9 cellular contexts compared by ENCODE assay signal in the genomic region with DNA sequence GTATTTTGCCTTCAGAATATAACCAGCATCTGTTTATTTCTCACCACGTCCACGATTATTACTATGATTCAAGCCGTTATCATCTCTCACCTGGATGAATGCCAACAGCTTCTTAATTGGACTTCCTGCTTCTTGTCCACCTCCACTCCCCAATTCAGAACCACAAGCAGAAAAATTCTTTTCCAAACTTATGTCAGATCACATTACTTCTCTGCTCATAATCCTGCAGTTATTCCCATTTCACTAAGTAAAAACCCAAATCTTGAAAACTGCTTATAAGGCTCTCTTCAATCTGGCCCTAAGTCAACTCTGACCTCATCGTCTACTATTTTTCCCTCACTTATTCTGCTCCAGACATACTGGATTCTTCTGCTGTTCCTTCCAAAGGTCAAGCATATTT. TPM values are rescaled to one million over a fixed set of nuclear protein-coding genes. Genes with fewer than 3 reads are reported as not detected.
DNase-seq lines count a peak whose midpoint lies in the region; TF ChIP-seq lines count a peak whose summit lies in the region.
"Had no signal": no experiment of that assay in that cellular context is flagged by ENCODE, and none has a peak within 500 bp of the region (broad histone marks: within the 10 kb centered on the region; RNA-seq: fewer than 3 reads in every experiment).

No MANE protein-coding gene starts in this region.

- no peaks in the 10 kb centered on the region for H3K27me3 ChIP-seq in BE2C
- no peaks in the 10 kb centered on the region for H3K27me3 ChIP-seq in MM.1S (replicated peaks; ENCODE audit: insufficient read depth, low read length)
- H3K27me3 ChIP-seq in muscle layer of duodenum (ENCODE audit: low read depth, low read length): no peaks in the 10 kb centered on the region
- H3K27me3 ChIP-seq: adrenal gland had no signal

- H2AFZ ChIP-seq in MM.1S (ENCODE audit: low read length): no peak overlapping the region

- H4K20me1 ChIP-seq in MM.1S (ENCODE audit: insufficient read depth, low read length): no peaks in the 10 kb centered on the region

- no peak overlapping the region for H3K27ac ChIP-seq in MM.1S (ENCODE audit: low read length)
- H3K27ac ChIP-seq in coronary artery: peak overlapping the region; percentile 98 to 99
- peak overlapping the region; percentile 91 for H3K27ac ChIP-seq in muscle layer of duodenum (ENCODE audit: low read length)

- no peaks in the 10 kb centered on the region for H3K9me2 ChIP-seq in MM.1S (replicated peaks; ENCODE audit: insufficient read depth, low read length)

- H3K36me3 ChIP-seq in BE2C (no peaks in the 10 kb centered on the region), MM.1S (replicated peaks; ENCODE audit: insufficient read depth, low read length) (no peaks in the 10 kb centered on the region), muscle layer of duodenum (ENCODE audit: control insufficient read depth in 1 of 2, insufficient read depth in 2 of 2, low read length in 2 of 2) (peaks cover 0 to 3% of the 10 kb centered on the region in 2 donors)
- H3K36me3 ChIP-seq: adrenal gland had no signal

- peak overlapping the region; percentile 90 for H3K4me3 ChIP-seq in BE2C (ENCODE audit: low read depth, low read length)
- no peak overlapping the region for H3K4me3 ChIP-seq in MM.1S (ENCODE audit: low read length)
- peak overlapping the region; percentile 91 for H3K4me3 ChIP-seq in coronary artery
- peak overlapping the region; percentile 74 to 78 for H3K4me3 ChIP-seq in muscle layer of duodenum (ENCODE audit: low read depth in 1 of 2, low read length in 2 of 2)

- TF ChIP-seq CTCF in BE2C (IDR thresholded peaks at IDR 0.05; ENCODE audit: low read depth, low read length) (no peak), MM.1S (IDR thresholded peaks at IDR 0.05; ENCODE audit: low read length) (no peak), coronary artery (IDR thresholded peaks at IDR 0.05) (no peak), GM10266 (IDR thresholded peaks at IDR 0.05; ENCODE audit: control insufficient read depth, insufficient read depth, low read depth, missing control alignments) (no peak)

- peaks cover 13% of the 10 kb centered on the region for H3F3A ChIP-seq in MM.1S (ENCODE audit: insufficient read depth, low read length)

- H3K9ac ChIP-seq in MM.1S (ENCODE audit: low read length): no peak overlapping the region

- H3K9me3 ChIP-seq in BE2C: no peaks in the 10 kb centered on the region
- H3K9me3 ChIP-seq in MM.1S (replicated peaks; ENCODE audit: insufficient read depth, low read length): no peaks in the 10 kb centered on the region
- no peaks in the 10 kb centered on the region for H3K9me3 ChIP-seq in muscle layer of duodenum (ENCODE audit: control insufficient read depth in 1 of 2, low read length in 2 of 2)
- H3K9me3 ChIP-seq: adrenal gland had no signal

- no peak for DNase-seq in BE2C
- DNase-seq in MM.1S: no peak
- no peak for DNase-seq in coronary artery (ENCODE audit: low spot score)
- no peak for DNase-seq in GM10266 (ENCODE audit: extremely low spot score)
- DNase-seq in occipital lobe (lab: John Stamatoyannopoulos, UW): no peak
- DNase-seq in stimulated activated CD4-positive, alpha-beta T cell treated with anti-CD3 and anti-CD28 coated beads, Interleukin-4, amount 100 ng/mL, for 1 hour: no peak
- no peak for DNase-seq in activated CD4-positive, alpha-beta T cell treated with anti-CD3 and anti-CD28 coated beads, Interleukin-2, amount 50 U/mL, for 48 hours

- peaks cover 5% of the 10 kb centered on the region; the same call in 1 of the 2 replicates for H3K4me1 ChIP-seq in BE2C
- peaks cover 17% of the 10 kb centered on the region for H3K4me1 ChIP-seq in MM.1S (ENCODE audit: low read length)
- peaks cover 7 to 14% of the 10 kb centered on the region in 2 donors for H3K4me1 ChIP-seq in muscle layer of duodenum (ENCODE audit: control insufficient read depth in 1 of 2, insufficient read depth in 2 of 2, low read length in 2 of 2)

- peak overlapping the region; percentile 81; the same call in 1 of the 2 replicates for H3K4me2 ChIP-seq in MM.1S (ENCODE audit: low read depth, low read length)

- H3K79me2 ChIP-seq in MM.1S (ENCODE audit: low read length): peaks cover 14% of the 10 kb centered on the region

RNA-seq across cellular contexts. Expression of a gene that starts 2.0 kb away (rescaled TPM):
- polyA plus RNA-seq in BE2C (2012; ENCODE audit: insufficient read depth, insufficient read length, low read depth): 16.5 TPM
- 39.3 TPM for total RNA-seq in occipital lobe
